In the genomic region with DNA sequence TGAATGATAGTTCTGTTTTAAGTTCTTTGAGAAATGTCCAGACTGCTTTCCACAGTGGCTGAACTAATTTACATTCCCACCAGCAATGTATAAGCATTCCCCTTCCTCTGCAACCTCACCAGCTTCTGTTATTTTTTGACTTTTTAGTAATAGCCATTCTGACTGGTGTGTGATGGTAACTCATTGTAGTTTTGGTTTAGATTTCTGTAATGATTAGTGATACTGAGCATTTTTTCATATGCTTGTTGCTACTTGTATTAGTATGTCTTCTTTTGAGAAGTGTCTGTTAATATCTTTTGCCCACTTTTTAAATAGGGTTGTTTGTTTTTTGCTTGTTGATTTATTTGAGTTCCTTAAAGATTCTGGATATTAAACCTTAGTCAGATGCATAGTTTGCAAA, we compare ENCODE assay signal across 32 cellular contexts.
"Had no signal": no experiment of that assay in that cellular context is flagged by ENCODE, and none has a peak within 500 bp of the region (broad histone marks: within the 10 kb centered on the region; RNA-seq: fewer than 3 reads in every experiment).

No MANE protein-coding gene starts in this region.

- H3K27me3 Mint-ChIP-seq: activated B cell treated with CpG ODN at 0.5 μM for 24 hours; activated CD4-positive, alpha-beta memory T cell treated with anti-CD3 and anti-CD28 coated beads for 36 hours; activated naive CD4-positive, alpha-beta T cell treated with anti-CD3 and anti-CD28 coated beads, Interleukin-2, amount 10 ng/mL, durations not matched to agents 7 days and 5 days; activated naive CD8-positive, alpha-beta T cell treated with anti-CD3 and anti-CD28 coated beads, Interleukin-2, amount 50 U/mL, for 24 hours; central memory CD8-positive, alpha-beta T cell had no signal

- DNase-seq: activated B cell treated with CpG ODN at 0.5 μM for 24 hours; activated CD4-positive, alpha-beta memory T cell treated with anti-CD3 and anti-CD28 coated beads for 36 hours; activated CD4-positive, alpha-beta T cell treated with anti-CD3 and anti-CD28 coated beads, Interleukin-2, amount 10 ng/mL, durations not matched to agents 24 days and 14 days; activated CD4-positive, alpha-beta T cell treated with anti-CD3 and anti-CD28 coated beads, Interleukin-2, amount 50 U/mL, for 1 hour; activated CD4-positive, alpha-beta T cell treated with anti-CD3 and anti-CD28 coated beads, Interleukin-2, amount 50 U/mL, for 4 hours; activated CD4-positive, CD25-positive, alpha-beta regulatory T cell treated with anti-CD3 and anti-CD28 coated beads, Interleukin-2, amount 50 U/mL, for 72 hours; activated CD8-positive, alpha-beta memory T cell treated with anti-CD3 and anti-CD28 coated beads, Interleukin-2, amount 50 U/mL, for 4 hours; activated CD8-positive, alpha-beta T cell treated with anti-CD3 and anti-CD28 coated beads for 36 hours; activated effector memory CD4-positive, alpha-beta T cell treated with Interleukin-2 at 50 U/mL for 16 hours; activated gamma-delta T cell; activated naive CD4-positive, alpha-beta T cell treated with anti-CD3 and anti-CD28 coated beads, Interleukin-2, amount 10 ng/mL, durations not matched to agents 7 days and 5 days; activated naive CD4-positive, alpha-beta T cell treated with Interleukin-2 at 50 U/mL for 16 hours; activated naive CD8-positive, alpha-beta T cell treated with anti-CD3 and anti-CD28 coated beads, Interleukin-2, amount 10 ng/mL, durations not matched to agents 7 days and 5 days; activated naive CD8-positive, alpha-beta T cell treated with anti-CD3 and anti-CD28 coated beads, Interleukin-2, amount 50 U/mL, for 24 hours; activated T-cell treated with anti-CD3 and anti-CD28 coated beads for 4 hours; activated T-cell treated with anti-CD3 and anti-CD28 coated beads, Interleukin-2, amount 50 U/mL, for 1 hour; activated T-cell treated with anti-CD3 and anti-CD28 coated beads, Interleukin-2, amount 50 U/mL, for 48 hours; amygdala; anterior cingulate cortex; caudate nucleus; cerebellar nuclear complex; SW 1271; T-helper 1 cell; T-helper 9 cell had no signal

- H3K27ac Mint-ChIP-seq: activated B cell treated with CpG ODN at 0.5 μM for 24 hours; activated CD4-positive, alpha-beta memory T cell treated with anti-CD3 and anti-CD28 coated beads for 36 hours; activated CD4-positive, alpha-beta T cell treated with anti-CD3 and anti-CD28 coated beads, Interleukin-2, amount 10 ng/mL, durations not matched to agents 24 days and 14 days; activated CD8-positive, alpha-beta T cell treated with anti-CD3 and anti-CD28 coated beads for 36 hours; activated naive CD4-positive, alpha-beta T cell treated with anti-CD3 and anti-CD28 coated beads, Interleukin-2, amount 10 ng/mL, durations not matched to agents 7 days and 5 days; activated naive CD4-positive, alpha-beta T cell treated with anti-CD3 and anti-CD28 coated beads, Interleukin-2, amount 50 U/mL, for 24 hours; activated naive CD8-positive, alpha-beta T cell; activated naive CD8-positive, alpha-beta T cell treated with anti-CD3 and anti-CD28 coated beads, Interleukin-2, amount 10 ng/mL, durations not matched to agents 7 days and 5 days; activated naive CD8-positive, alpha-beta T cell treated with anti-CD3 and anti-CD28 coated beads, Interleukin-2, amount 50 U/mL, for 24 hours; activated T-helper 1 cell treated with anti-CD3 and anti-CD28 coated beads, Interleukin-12 subunit alpha, Interleukin-12 subunit beta, Interleukin-2, Interleukin-4 antibody, amounts not matched to agents 30 ng/mL and 10 ng/mL and 1 ng/mL, durations not matched to agents 14 hours and 24 hours and 36 hours; activated T-helper 2 cell treated with anti-CD3 and anti-CD28 coated beads, Interferon-gamma antibody, Interleukin-2, Interleukin-4, amounts not matched to agents 10 μg/mL and 5 μg/mL and 100 μg/mL, durations not matched to agents 14 hours and 24 hours and 36 hours; brain; T-helper 1 cell treated with Interleukin-12 subunit alpha and Interleukin-12 subunit beta and Interleukin-4 antibody, amounts not matched to agents 30 μg/mL and 1 μg/mL, for 36 hours; T-helper 2 cell treated with Interferon-gamma antibody and Interleukin-4, amounts not matched to agents 5 μg/mL and 100 μg/mL, for 36 hours had no signal

- ATAC-seq: activated CD8-positive, alpha-beta T cell treated with anti-CD3 and anti-CD28 coated beads for 36 hours; activated naive CD8-positive, alpha-beta T cell treated with anti-CD3 and anti-CD28 coated beads, Interleukin-2, amount 50 U/mL, for 24 hours had no signal

- H3K4me1 Mint-ChIP-seq: activated B cell treated with CpG ODN at 0.5 μM for 24 hours; activated CD4-positive, alpha-beta T cell treated with anti-CD3 and anti-CD28 coated beads, Interleukin-2, amount 10 ng/mL, durations not matched to agents 24 days and 14 days; activated naive CD4-positive, alpha-beta T cell treated with anti-CD3 and anti-CD28 coated beads, Interleukin-2, amount 10 ng/mL, durations not matched to agents 7 days and 5 days; activated naive CD4-positive, alpha-beta T cell treated with anti-CD3 and anti-CD28 coated beads, Interleukin-2, amount 50 U/mL, for 24 hours; activated naive CD8-positive, alpha-beta T cell treated with anti-CD3 and anti-CD28 coated beads, Interleukin-2, amount 10 ng/mL, durations not matched to agents 7 days and 5 days; activated naive CD8-positive, alpha-beta T cell treated with anti-CD3 and anti-CD28 coated beads, Interleukin-2, amount 50 U/mL, for 24 hours; central memory CD8-positive, alpha-beta T cell had no signal

- H3K36me3 Mint-ChIP-seq: activated CD4-positive, alpha-beta memory T cell treated with anti-CD3 and anti-CD28 coated beads for 36 hours; activated naive CD4-positive, alpha-beta T cell treated with anti-CD3 and anti-CD28 coated beads, Interleukin-2, amount 10 ng/mL, durations not matched to agents 7 days and 5 days; activated naive CD4-positive, alpha-beta T cell treated with anti-CD3 and anti-CD28 coated beads, Interleukin-2, amount 50 U/mL, for 24 hours; activated naive CD8-positive, alpha-beta T cell treated with anti-CD3 and anti-CD28 coated beads, Interleukin-2, amount 10 ng/mL, durations not matched to agents 7 days and 5 days had no signal

- H3K9me3 Mint-ChIP-seq: activated CD4-positive, alpha-beta T cell treated with anti-CD3 and anti-CD28 coated beads, Interleukin-2, amount 10 ng/mL, durations not matched to agents 24 days and 14 days; activated naive CD4-positive, alpha-beta T cell treated with anti-CD3 and anti-CD28 coated beads, Interleukin-2, amount 10 ng/mL, durations not matched to agents 7 days and 5 days; activated naive CD4-positive, alpha-beta T cell treated with anti-CD3 and anti-CD28 coated beads, Interleukin-2, amount 50 U/mL, for 24 hours; activated naive CD8-positive, alpha-beta T cell treated with anti-CD3 and anti-CD28 coated beads, Interleukin-2, amount 10 ng/mL, durations not matched to agents 7 days and 5 days; activated naive CD8-positive, alpha-beta T cell treated with anti-CD3 and anti-CD28 coated beads, Interleukin-2, amount 50 U/mL, for 24 hours; activated T-helper 1 cell treated with anti-CD3 and anti-CD28 coated beads, Interleukin-12 subunit alpha, Interleukin-12 subunit beta, Interleukin-2, Interleukin-4 antibody, amounts not matched to agents 30 ng/mL and 10 ng/mL and 1 ng/mL, durations not matched to agents 14 hours and 24 hours and 36 hours; activated T-helper 2 cell treated with anti-CD3 and anti-CD28 coated beads, Interferon-gamma antibody, Interleukin-2, Interleukin-4, amounts not matched to agents 10 μg/mL and 5 μg/mL and 100 μg/mL, durations not matched to agents 14 hours and 24 hours and 36 hours; central memory CD8-positive, alpha-beta T cell; T-helper 2 cell treated with Interferon-gamma antibody and Interleukin-4, amounts not matched to agents 5 μg/mL and 100 μg/mL, for 36 hours had no signal

- H3K4me3 Mint-ChIP-seq: activated B cell treated with CpG ODN at 0.5 μM for 24 hours; activated CD4-positive, alpha-beta memory T cell treated with anti-CD3 and anti-CD28 coated beads for 36 hours; activated CD4-positive, alpha-beta T cell treated with anti-CD3 and anti-CD28 coated beads, Interleukin-2, amount 10 ng/mL, durations not matched to agents 24 days and 14 days; activated CD8-positive, alpha-beta T cell treated with anti-CD3 and anti-CD28 coated beads for 36 hours; activated naive CD4-positive, alpha-beta T cell treated with anti-CD3 and anti-CD28 coated beads, Interleukin-2, amount 10 ng/mL, durations not matched to agents 7 days and 5 days; activated naive CD4-positive, alpha-beta T cell treated with anti-CD3 and anti-CD28 coated beads, Interleukin-2, amount 50 U/mL, for 24 hours; activated naive CD8-positive, alpha-beta T cell; activated naive CD8-positive, alpha-beta T cell treated with anti-CD3 and anti-CD28 coated beads, Interleukin-2, amount 10 ng/mL, durations not matched to agents 7 days and 5 days; activated naive CD8-positive, alpha-beta T cell treated with anti-CD3 and anti-CD28 coated beads, Interleukin-2, amount 50 U/mL, for 24 hours; activated T-helper 1 cell treated with anti-CD3 and anti-CD28 coated beads, Interleukin-12 subunit alpha, Interleukin-12 subunit beta, Interleukin-2, Interleukin-4 antibody, amounts not matched to agents 30 ng/mL and 10 ng/mL and 1 ng/mL, durations not matched to agents 14 hours and 24 hours and 36 hours; brain; central memory CD8-positive, alpha-beta T cell; T-helper 1 cell treated with Interleukin-12 subunit alpha and Interleukin-12 subunit beta and Interleukin-4 antibody, amounts not matched to agents 30 μg/mL and 1 μg/mL, for 36 hours; T-helper 2 cell treated with Interferon-gamma antibody and Interleukin-4, amounts not matched to agents 5 μg/mL and 100 μg/mL, for 36 hours had no signal
